ENCODE assay signal across 32 cellular contexts in the genomic region with DNA sequence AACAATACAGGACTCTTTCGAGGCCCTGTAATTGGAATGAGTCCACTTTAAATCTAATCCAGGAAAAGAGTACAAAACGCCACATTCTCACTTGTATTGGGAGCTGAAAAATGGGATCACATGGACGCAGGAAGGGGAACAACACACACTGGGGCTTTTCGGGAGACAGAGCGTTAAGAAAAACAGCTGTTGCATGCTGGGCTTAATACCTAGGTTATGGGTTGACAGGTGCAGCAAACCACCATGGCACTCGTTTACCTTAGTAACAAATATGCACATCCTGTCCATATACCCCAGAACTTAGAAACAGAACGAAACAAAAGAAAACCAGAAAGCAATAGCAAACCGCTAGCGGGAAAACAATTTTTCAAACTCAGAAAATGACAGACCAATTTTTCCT.
DNase-seq lines count a peak whose midpoint lies in the region; ATAC-seq, FAIRE-seq and TF ChIP-seq lines count a peak whose summit lies in the region.
"Had no signal": no experiment of that assay in that cellular context is flagged by ENCODE, and none has a peak within 500 bp of the region (broad histone marks: within the 10 kb centered on the region; RNA-seq: fewer than 3 reads in every experiment).

No MANE protein-coding gene starts in this region.

- TF ChIP-seq POLR2A in HepG2 (IDR thresholded peaks at IDR 0.05; ENCODE audit: insufficient read depth in 1 of 2, low read depth in 2 of 2, low read length in 2 of 2) (no peak), right lobe of liver (IDR thresholded peaks at IDR 0.05) (no peak), esophagus muscularis mucosa (IDR thresholded peaks at IDR 0.05; ENCODE audit: low read depth) (no peak), sigmoid colon (IDR thresholded peaks at IDR 0.05) (no peak)

- POLR2A ChIA-PET in HepG2 (lab: Yijun Ruan, JAX) = no interaction called here

- no peak overlapping the region for H2AFZ ChIP-seq in HepG2 (ENCODE audit: low read length)

- H3K36me3 ChIP-seq in HepG2 (replicated peaks in 1 of 2; ENCODE audit: control insufficient read depth in 1 of 2, insufficient read depth in 2 of 2, low read length in 2 of 2) = no peaks in the 10 kb centered on the region
- no peaks in the 10 kb centered on the region for H3K36me3 ChIP-seq in right lobe of liver
- H3K36me3 ChIP-seq in esophagus muscularis mucosa = no peaks in the 10 kb centered on the region
- no peaks in the 10 kb centered on the region for H3K36me3 ChIP-seq in sigmoid colon
- no peaks in the 10 kb centered on the region for H3K36me3 ChIP-seq in SJCRH30
- H3K36me3 ChIP-seq: ovary, suprapubic skin had no signal

- H3K9me3 ChIP-seq in HepG2 (ENCODE audit: low read length) (peaks cover 52% of the 10 kb centered on the region), right lobe of liver (no peaks in the 10 kb centered on the region), esophagus muscularis mucosa (peaks cover 0 to 2% (median 0%) of the 10 kb centered on the region in 4 donors), sigmoid colon (peaks cover 0 to 15% (median 0%) of the 10 kb centered on the region in 4 donors), SJCRH30 (replicated peaks) (no peaks in the 10 kb centered on the region)
- H3K9me3 ChIP-seq: SK-N-SH had no signal

- 45% methylated on average over 9 of the region's 9 CpGs for WGBS in HepG2 (ENCODE audit: low lambda C conversion rate)
- WGBS in right lobe of liver (ENCODE audit: insufficient coverage, low coverage, low lambda C conversion rate, missing lambda C conversion rate) = 43% methylated on average over 9 of the region's 9 CpGs
- 63% methylated on average over 8 of the region's 9 CpGs for WGBS in esophagus muscularis mucosa
- WGBS in sigmoid colon, 2 donors = 76 to 85% methylated on average over 9 of the region's 9 CpGs

- ATAC-seq in HepG2 (peak; percentile 4), right lobe of liver (no peak), HG03045 (IDR thresholded peaks at IDR 0.05; ENCODE audit: unreplicated experiment) (no peak)
- ATAC-seq: T-helper 17 cell had no signal

- FAIRE-seq in HepG2 (lab: Jason Lieb, UNC) (no peak), RCC 7860 (lab: Jason Lieb, UNC) (no peak)
- FAIRE-seq: D721Med, TTC549 had no signal

- H3K27ac ChIP-seq in HepG2 (ENCODE audit: extremely low read length, insufficient read depth, low read length) (no peak overlapping the region), right lobe of liver (no peak overlapping the region), esophagus muscularis mucosa (replicated peaks in 1 of 4) (no peak overlapping the region), sigmoid colon (no peak overlapping the region), SJCRH30 (no peak overlapping the region)
- H3K27ac ChIP-seq: dorsolateral prefrontal cortex, gastroesophageal sphincter, ovary, suprapubic skin had no signal

- DNase-seq in HepG2 (ENCODE audit: low spot score) (peak; percentile 93), right lobe of liver (no peak), RCC 7860 (ENCODE audit: low spot score) (peak; percentile 2), esophagus muscularis mucosa (ENCODE audit: extremely low spot score) (peak; percentile 60), sigmoid colon (no peak), SJCRH30 (no peak), Ammon's horn (ENCODE audit: low spot score) (no peak)
- DNase-seq: activated CD4-positive, alpha-beta T cell treated with anti-CD3 and anti-CD28 coated beads, Interleukin-2, amount 50 U/mL, for 48 hours; activated CD4-positive, CD25-positive, alpha-beta regulatory T cell; activated naive CD4-positive, alpha-beta T cell treated with anti-CD3 and anti-CD28 coated beads for 36 hours; AML-193; CD4-positive, alpha-beta T cell; DND-41; dorsolateral prefrontal cortex; GOT3; hippocampal formation; immature natural killer cell; KBM-7; mammary epithelial cell; MM.1S; NCI-H1417; NCI-H2107; NCI-H446; ovary; RPMI8226; SK-N-SH; T-helper 17 cell had no signal

- TF ChIP-seq EP300 in HepG2 (IDR thresholded peaks at IDR 0.05; ENCODE audit: low read depth in 2 of 2, low read length in 2 of 2) (no peak), HepG2 (CRISPR knock-in tag; IDR thresholded peaks at IDR 0.05; ENCODE audit: borderline replicate concordance) (no peak), esophagus muscularis mucosa (IDR thresholded peaks at IDR 0.05) (no peak), sigmoid colon (IDR thresholded peaks at IDR 0.05) (no peak)

- H3K9ac ChIP-seq in HepG2 (ENCODE audit: insufficient read depth, low read depth, low read length) = no peak overlapping the region
- H3K9ac ChIP-seq: SK-N-SH had no signal

- BruUV-seq in HepG2 (replicated peaks; lab: Mats Ljungman, UMichigan) = no TSS peak

- CTCF ChIA-PET in HepG2 (lab: Yijun Ruan, JAX; ENCODE audit: low intra/inter-chr PET ratio, low total read pairs) = no interaction called here

- no peaks in the 10 kb centered on the region for H3K79me2 ChIP-seq in HepG2 (ENCODE audit: insufficient read depth, low read length)

- no peak for TF ChIP-seq CTCF in HepG2 (CRISPR knock-in tag; IDR thresholded peaks at IDR 0.05)
- no peak for TF ChIP-seq CTCF in right lobe of liver (IDR thresholded peaks at IDR 0.05)
- no peak for TF ChIP-seq CTCF in esophagus muscularis mucosa (IDR thresholded peaks at IDR 0.05)
- no peak for TF ChIP-seq CTCF in sigmoid colon (IDR thresholded peaks at IDR 0.05)

- in situ Hi-C loops in HepG2 (cut with HindIII; ENCODE audit: extremely low pct_ligation_motif_present, low pct_unique_long_range_greater_than_20kb) = no loop called here

- TF ChIP-seq RAD21 in HepG2 (CRISPR knock-in tag; IDR thresholded peaks at IDR 0.05) = no peak

- H3K27me3 ChIP-seq in HepG2 (ENCODE audit: control insufficient read depth in 1 of 2, insufficient read depth in 2 of 2, low read length in 2 of 2) = no peaks in the 10 kb centered on the region
- H3K27me3 ChIP-seq in right lobe of liver = peaks cover 0 to 4% of the 10 kb centered on the region in 2 donors
- peaks cover 0 to 46% (median 7%) of the 10 kb centered on the region in 4 donors for H3K27me3 ChIP-seq in esophagus muscularis mucosa
- H3K27me3 ChIP-seq in sigmoid colon = peaks cover 0 to 26% (median 9%) of the 10 kb centered on the region in 3 donors
- peaks cover 9% of the 10 kb centered on the region for H3K27me3 ChIP-seq in SJCRH30
- H3K27me3 ChIP-seq: ovary had no signal

- H3K4me3 ChIP-seq in HepG2 (replicated peaks in 1 of 3; ENCODE audit: insufficient read depth in 1 of 3, low read depth in 2 of 3, low read length in 3 of 3) (no peak overlapping the region), right lobe of liver (no peak overlapping the region), esophagus muscularis mucosa (no peak overlapping the region), sigmoid colon (no peak overlapping the region), SJCRH30 (no peak overlapping the region)
- H3K4me3 ChIP-seq: dorsolateral prefrontal cortex, gastroesophageal sphincter, ovary, suprapubic skin had no signal

- intact Hi-C loops in HepG2 (cut with micrococcal nuclease; ENCODE audit: unreplicated experiment) (no loop called here), right lobe of liver (cut with DNase I) (no loop called here), esophagus muscularis mucosa (cut with DNase I) (no loop called here), sigmoid colon (cut with DNase I) (no loop called here)

- no peak overlapping the region for H3K4me2 ChIP-seq in HepG2 (ENCODE audit: low read depth, low read length)
- H3K4me2 ChIP-seq: SK-N-SH had no signal

- H3K4me1 ChIP-seq in HepG2 (ENCODE audit: insufficient read depth, low read length) = no peaks in the 10 kb centered on the region
- H3K4me1 ChIP-seq in right lobe of liver = no peaks in the 10 kb centered on the region
- H3K4me1 ChIP-seq in esophagus muscularis mucosa = no peaks in the 10 kb centered on the region
- no peaks in the 10 kb centered on the region for H3K4me1 ChIP-seq in sigmoid colon
- no peaks in the 10 kb centered on the region for H3K4me1 ChIP-seq in SJCRH30
- H3K4me1 ChIP-seq: gastroesophageal sphincter, suprapubic skin had no signal

- H4K20me1 ChIP-seq in HepG2 (ENCODE audit: insufficient read depth, low read length) = no peaks in the 10 kb centered on the region

TF ChIP-seq in HepG2, 621 proteins besides CTCF, POLR2A, EP300 and RAD21:
- TF ChIP-seq, protein P1, sequence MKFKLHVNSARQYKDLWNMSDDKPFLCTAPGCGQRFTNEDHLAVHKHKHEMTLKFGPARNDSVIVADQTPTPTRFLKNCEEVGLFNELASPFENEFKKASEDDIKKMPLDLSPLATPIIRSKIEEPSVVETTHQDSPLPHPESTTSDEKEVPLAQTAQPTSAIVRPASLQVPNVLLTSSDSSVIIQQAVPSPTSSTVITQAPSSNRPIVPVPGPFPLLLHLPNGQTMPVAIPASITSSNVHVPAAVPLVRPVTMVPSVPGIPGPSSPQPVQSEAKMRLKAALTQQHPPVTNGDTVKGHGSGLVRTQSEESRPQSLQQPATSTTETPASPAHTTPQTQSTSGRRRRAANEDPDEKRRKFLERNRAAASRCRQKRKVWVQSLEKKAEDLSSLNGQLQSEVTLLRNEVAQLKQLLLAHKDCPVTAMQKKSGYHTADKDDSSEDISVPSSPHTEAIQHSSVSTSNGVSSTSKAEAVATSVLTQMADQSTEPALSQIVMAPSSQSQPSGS (CRISPR knock-in tag; IDR thresholded peaks at IDR 0.05) = no peak
- no peak for TF ChIP-seq ZNF616 (CRISPR knock-in tag; IDR thresholded peaks at IDR 0.05; ENCODE audit: low read depth)
- TF ChIP-seq ZNF256 (CRISPR knock-in tag; conservative IDR thresholded peaks at IDR 0.05) = no peak
- TF ChIP-seq ZNF788 (CRISPR knock-in tag; IDR thresholded peaks at IDR 0.05; ENCODE audit: borderline replicate concordance) = no peak
- no peak for TF ChIP-seq NR2C2 (CRISPR knock-in tag; IDR thresholded peaks at IDR 0.05; ENCODE audit: borderline replicate concordance)
- no peak for TF ChIP-seq RXRB (CRISPR knock-in tag; IDR thresholded peaks at IDR 0.05; ENCODE audit: borderline replicate concordance)
- 0 out of 2 replicates have a peak, but pooled peaks have one; percentile 11 for TF ChIP-seq TFAP4 (IDR thresholded peaks at IDR 0.05; ENCODE audit: borderline replicate concordance, low read depth)
- TF ChIP-seq HNRNPK (IDR thresholded peaks at IDR 0.05; ENCODE audit: low read depth, low read length, poor library complexity, severe bottlenecking) = peak; percentile 13

Comparison
In these comparisons a context has a peak if more than half of its experiments do, and no peak if none do; other contexts are left out.
1. DNase-seq: peak in HepG2 (single experiment), RCC 7860 (single experiment) and esophagus muscularis mucosa (single experiment); none in right lobe of liver (0 of 3), sigmoid colon (single experiment), SJCRH30 (0 of 2) and Ammon's horn (single experiment).